ENCODE assay signal across 8 cellular contexts in genomic region chr20:41138527-41139226, GRCh38. TPM values are rescaled to one million over a fixed set of nuclear protein-coding genes. Genes with fewer than 3 reads are reported as not detected.
A peak's percentile ranks its signal among the peaks of the same experiment; 100 is the strongest.
DNase-seq lines count a peak whose midpoint lies in the region; ATAC-seq and TF ChIP-seq lines count a peak whose summit lies in the region.

No MANE protein-coding gene starts in this region.

- peaks cover 50% of the 10 kb centered on the region for H3K4me1 ChIP-seq in GM23338 (ENCODE audit: insufficient read depth)

- H3K4me3 ChIP-seq in GM23338, result peak overlapping the region; percentile 81

- no peaks in the 10 kb centered on the region for H3K9me2 ChIP-seq in GM23338 (ENCODE audit: insufficient read depth)

- H3K4me2 ChIP-seq in GM23338, result peak overlapping the region; percentile 100

- H3K36me3 ChIP-seq in GM23338 (ENCODE audit: insufficient read depth), result no peaks in the 10 kb centered on the region

- no peaks in the 10 kb centered on the region for H3K9me3 Mint-ChIP-seq in GM23338
- H3K9me3 Mint-ChIP-seq in T-helper 2 cell treated with Interferon-gamma antibody and Interleukin-4, amounts not matched to agents 5 μg/mL and 100 μg/mL, for 36 hours, result no peaks in the 10 kb centered on the region
- H3K9me3 Mint-ChIP-seq in effector memory CD8-positive, alpha-beta T cell, result no peaks in the 10 kb centered on the region
- H3K9me3 Mint-ChIP-seq in naive B cell, result no peaks in the 10 kb centered on the region

- H3K27ac ChIP-seq in GM23338 (ENCODE audit: low read depth), result peak overlapping the region; percentile 91

- peaks cover 61% of the 10 kb centered on the region for H3K4me1 Mint-ChIP-seq in GM23338
- peaks cover 65% of the 10 kb centered on the region for H3K4me1 Mint-ChIP-seq in T-helper 2 cell treated with Interferon-gamma antibody and Interleukin-4, amounts not matched to agents 5 μg/mL and 100 μg/mL, for 36 hours (ENCODE audit: low read depth)
- peaks cover 64 to 77% of the 10 kb centered on the region in 2 donors for H3K4me1 Mint-ChIP-seq in effector memory CD8-positive, alpha-beta T cell (ENCODE audit: low read depth in 2 of 2)
- H3K4me1 Mint-ChIP-seq in naive B cell, result peaks cover 64 to 70% (median 66%) of the 10 kb centered on the region in 3 donors

- no peak for TF ChIP-seq CTCF in GM23338 (conservative IDR thresholded peaks at IDR 0.05; ENCODE audit: low read depth in 2 of 2)

- H2AFZ ChIP-seq in GM23338, result no peak overlapping the region

- H3K36me3 Mint-ChIP-seq in GM23338 (ENCODE audit: low read depth) (peaks cover 22% of the 10 kb centered on the region), naive B cell (no peaks in the 10 kb centered on the region)
- peaks cover 40% of the 10 kb centered on the region for H3K36me3 Mint-ChIP-seq in T-helper 2 cell treated with Interferon-gamma antibody and Interleukin-4, amounts not matched to agents 5 μg/mL and 100 μg/mL, for 36 hours (ENCODE audit: low read depth)
- H3K36me3 Mint-ChIP-seq in effector memory CD8-positive, alpha-beta T cell (ENCODE audit: insufficient read depth), result peaks cover 36% of the 10 kb centered on the region

- peak overlapping the region; percentile 90 for H3K4me3 Mint-ChIP-seq in GM23338
- H3K4me3 Mint-ChIP-seq in T-helper 2 cell treated with Interferon-gamma antibody and Interleukin-4, amounts not matched to agents 5 μg/mL and 100 μg/mL, for 36 hours, result peak overlapping the region; percentile 92
- H3K4me3 Mint-ChIP-seq in effector memory CD8-positive, alpha-beta T cell, result peak overlapping the region; percentile 85 to 93
- H3K4me3 Mint-ChIP-seq in naive B cell, result peak overlapping the region; percentile 77 to 95 (median 90)

- peak; percentile 37 for DNase-seq in GM23338 (ENCODE audit: low spot score)
- DNase-seq in T-helper 2 cell treated with Interferon-gamma antibody and Interleukin-4, amounts not matched to agents 5 μg/mL and 100 μg/mL, for 36 hours (ENCODE audit: low spot score), result peak; percentile 51
- peak; percentile 45 to 56 (median 50) for DNase-seq in effector memory CD8-positive, alpha-beta T cell
- DNase-seq in naive B cell, result peak; percentile 14
- DNase-seq in NCI-H2227 treated with DMSO at 0.1 percent for 48 hours (lab: John Stamatoyannopoulos, UW), result no peak
- DNase-seq in HEK293T (ENCODE audit: extremely low spot score), result no peak

- H3K27me3 Mint-ChIP-seq in GM23338 (ENCODE audit: insufficient read depth, low read depth, poor library complexity) (peaks cover 18% of the 10 kb centered on the region), naive B cell (peaks cover 0 to 14% (median 0%) of the 10 kb centered on the region in 3 donors)
- H3K27me3 Mint-ChIP-seq in T-helper 2 cell treated with Interferon-gamma antibody and Interleukin-4, amounts not matched to agents 5 μg/mL and 100 μg/mL, for 36 hours (ENCODE audit: low read depth), result no peaks in the 10 kb centered on the region
- no peaks in the 10 kb centered on the region for H3K27me3 Mint-ChIP-seq in effector memory CD8-positive, alpha-beta T cell

- H3K79me2 ChIP-seq in GM23338 (replicated peaks; ENCODE audit: insufficient read depth), result peaks cover 58% of the 10 kb centered on the region

- H3F3A ChIP-seq in GM23338 (replicated peaks; ENCODE audit: low read depth), result no peaks in the 10 kb centered on the region

- POLR2A ChIA-PET in HEK293T (lab: Yijun Ruan, JAX), result no interaction called here

- ATAC-seq in GM23338 (no peak), naive B cell (ENCODE audit: low read depth in 2 of 2) (peak in 1 of 2 donors; percentile 9), HG03571 (IDR thresholded peaks at IDR 0.05; ENCODE audit: unreplicated experiment) (no peak), GM18909 (IDR thresholded peaks at IDR 0.05; ENCODE audit: poor library complexity, unreplicated experiment) (no peak)
- ATAC-seq in effector memory CD8-positive, alpha-beta T cell (replicated peaks), result peak; percentile 42

- CTCF ChIA-PET in HEK293T (lab: Yijun Ruan, JAX), result no interaction called here

- peaks cover 5% of the 10 kb centered on the region for H3K27me3 ChIP-seq in GM23338 (ENCODE audit: insufficient read depth)

- H3K27ac Mint-ChIP-seq in GM23338 (peak overlapping the region; percentile 94), naive B cell (peak overlapping the region; percentile 69 to 93 (median 87))
- H3K27ac Mint-ChIP-seq in T-helper 2 cell treated with Interferon-gamma antibody and Interleukin-4, amounts not matched to agents 5 μg/mL and 100 μg/mL, for 36 hours, result peak overlapping the region; percentile 87
- H3K27ac Mint-ChIP-seq in effector memory CD8-positive, alpha-beta T cell, result peak overlapping the region; percentile 92 to 96

- peaks cover 34% of the 10 kb centered on the region for H4K20me1 ChIP-seq in GM23338 (replicated peaks; ENCODE audit: insufficient read depth)

TF ChIP-seq in GM23338, 12 proteins besides CTCF, POLR2A, EP300 and RAD21 (continues in another document):
- no peak for TF ChIP-seq POLR2AphosphoS5 (IDR thresholded peaks at IDR 0.05; ENCODE audit: low read depth)
- no peak for TF ChIP-seq ZNF114 (CRISPR knock-in tag; IDR thresholded peaks at IDR 0.05)
- no peak for TF ChIP-seq CREB1 (CRISPR knock-in tag; IDR thresholded peaks at IDR 0.05; ENCODE audit: low read depth)
- TF ChIP-seq ZNF331 (CRISPR knock-in tag; IDR thresholded peaks at IDR 0.05; ENCODE audit: low read depth), result no peak
- TF ChIP-seq, protein P1, sequence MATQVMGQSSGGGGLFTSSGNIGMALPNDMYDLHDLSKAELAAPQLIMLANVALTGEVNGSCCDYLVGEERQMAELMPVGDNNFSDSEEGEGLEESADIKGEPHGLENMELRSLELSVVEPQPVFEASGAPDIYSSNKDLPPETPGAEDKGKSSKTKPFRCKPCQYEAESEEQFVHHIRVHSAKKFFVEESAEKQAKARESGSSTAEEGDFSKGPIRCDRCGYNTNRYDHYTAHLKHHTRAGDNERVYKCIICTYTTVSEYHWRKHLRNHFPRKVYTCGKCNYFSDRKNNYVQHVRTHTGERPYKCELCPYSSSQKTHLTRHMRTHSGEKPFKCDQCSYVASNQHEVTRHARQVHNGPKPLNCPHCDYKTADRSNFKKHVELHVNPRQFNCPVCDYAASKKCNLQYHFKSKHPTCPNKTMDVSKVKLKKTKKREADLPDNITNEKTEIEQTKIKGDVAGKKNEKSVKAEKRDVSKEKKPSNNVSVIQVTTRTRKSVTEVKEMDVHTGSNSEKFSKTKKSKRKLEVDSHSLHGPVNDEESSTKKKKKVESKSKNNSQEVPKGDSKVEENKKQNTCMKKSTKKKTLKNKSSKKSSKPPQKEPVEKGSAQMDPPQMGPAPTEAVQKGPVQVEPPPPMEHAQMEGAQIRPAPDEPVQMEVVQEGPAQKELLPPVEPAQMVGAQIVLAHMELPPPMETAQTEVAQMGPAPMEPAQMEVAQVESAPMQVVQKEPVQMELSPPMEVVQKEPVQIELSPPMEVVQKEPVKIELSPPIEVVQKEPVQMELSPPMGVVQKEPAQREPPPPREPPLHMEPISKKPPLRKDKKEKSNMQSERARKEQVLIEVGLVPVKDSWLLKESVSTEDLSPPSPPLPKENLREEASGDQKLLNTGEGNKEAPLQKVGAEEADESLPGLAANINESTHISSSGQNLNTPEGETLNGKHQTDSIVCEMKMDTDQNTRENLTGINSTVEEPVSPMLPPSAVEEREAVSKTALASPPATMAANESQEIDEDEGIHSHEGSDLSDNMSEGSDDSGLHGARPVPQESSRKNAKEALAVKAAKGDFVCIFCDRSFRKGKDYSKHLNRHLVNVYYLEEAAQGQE (IDR thresholded peaks at IDR 0.05; ENCODE audit: unreplicated experiment), result no peak
- TF ChIP-seq NANOG (IDR thresholded peaks at IDR 0.05; ENCODE audit: borderline replicate concordance), result no peak
- TF ChIP-seq STAT1 (IDR thresholded peaks at IDR 0.05; ENCODE audit: unreplicated experiment), result no peak
- TF ChIP-seq EZH2phosphoT487 (IDR thresholded peaks at IDR 0.05; ENCODE audit: unreplicated experiment), result no peak

TF ChIP-seq in HEK293T, 16 proteins besides CTCF, POLR2A, EP300 and RAD21:
- TF ChIP-seq SUZ12 (IDR thresholded peaks at IDR 0.05) (no peak), SP1 (IDR thresholded peaks at IDR 0.05) (no peak), NFRKB (IDR thresholded peaks at IDR 0.05) (no peak)

RNA-seq across cellular contexts. Expression of gene PLCG1, which starts 1.3 kb away (rescaled TPM):
- total RNA-seq in GM23338 (2014; rRNA removed; shearing (Covaris generic)), result 174 and 206 TPM in 2 replicates
- polyA plus RNA-seq in GM23338 (2016; fragmentation: Nextera tagmentation; extraction: Ambion mirVana), result 23.8 and 27.4 TPM in 2 replicates
- polyA plus RNA-seq in naive B cell (ENCODE audit: low read depth in 6 of 6), result 10 to 100 TPM in 2 of 6 donors, 1 to 10 TPM in 4; 1.6 to 18.1 (median 8.0) TPM

Comparison
In these comparisons a context has a peak if more than half of its experiments do, and no peak if none do; other contexts are left out.
1. DNase-seq: peak in GM23338 (single experiment), T-helper 2 cell treated with Interferon-gamma antibody and Interleukin-4, amounts not matched to agents 5 μg/mL and 100 μg/mL, for 36 hours (single experiment), effector memory CD8-positive, alpha-beta T cell (3 of 3) and naive B cell (single experiment); none in NCI-H2227 treated with DMSO at 0.1 percent for 48 hours (single experiment) and HEK293T (single experiment).
2. Peak in every context shown above with its lines, with median percentiles within 50 percentile points of each other: H3K27ac Mint-ChIP-seq and H3K4me3 Mint-ChIP-seq.